15 cellular contexts compared by ENCODE assay signal in genomic region chr12:1185460-1186182, GRCh38.
DNase-seq lines count a peak whose midpoint lies in the region; ATAC-seq, FAIRE-seq and TF ChIP-seq lines count a peak whose summit lies in the region.
"Had no signal": no experiment of that assay in that cellular context is flagged by ENCODE, and none has a peak within 500 bp of the region (broad histone marks: within the 10 kb centered on the region; RNA-seq: fewer than 3 reads in every experiment).

No MANE protein-coding gene starts in this region.

- intact Hi-C loops in Right ventricle myocardium superior (cut with DNase I) = no loop called here

- peaks cover 13% of the 10 kb centered on the region for H3K36me3 Mint-ChIP-seq in astrocyte (ENCODE audit: low read depth, unreplicated experiment)

- H3K27ac Mint-ChIP-seq in astrocyte (ENCODE audit: unreplicated experiment) = peak overlapping the region; percentile 31
- H3K27ac Mint-ChIP-seq: stimulated activated naive CD8-positive, alpha-beta T cell treated with anti-CD3 and anti-CD28 coated beads, Interleukin-15, Interleukin-2, amounts not matched to agents 100 ng/mL and 50 ng/mL, for 24 hours had no signal

- H3K4me3 ChIP-seq in astrocyte (ENCODE audit: insufficient read depth, low read depth, low read length) = no peak overlapping the region
- H3K4me3 ChIP-seq in gastroesophageal sphincter = no peak overlapping the region
- H3K4me3 ChIP-seq: ascending aorta, dorsolateral prefrontal cortex had no signal

- DNase-seq in GM12891 (ENCODE audit: insufficient read length, low spot score) (peak; percentile 5), GM19239 (ENCODE audit: insufficient read length, low spot score) (peak; percentile 22), astrocyte (ENCODE audit: low read depth) (no peak), NCI-H2107 treated with DMSO at 0.1 percent for 48 hours (lab: John Stamatoyannopoulos, UW; ENCODE audit: unreplicated experiment) (no peak), erythroblast (lab: John Stamatoyannopoulos, UW) (no peak), Right ventricle myocardium superior (no peak)
- DNase-seq: activated CD4-positive, alpha-beta T cell treated with anti-CD3 and anti-CD28 coated beads for 1 hour; DND-41; dorsolateral prefrontal cortex; NCI-H1048; NCI-H345 had no signal

- peaks cover 6% of the 10 kb centered on the region for H3K4me1 Mint-ChIP-seq in astrocyte (ENCODE audit: low read depth, unreplicated experiment)

- ATAC-seq in HG03095 (IDR thresholded peaks at IDR 0.05; ENCODE audit: unreplicated experiment) (peak; percentile 54), gastroesophageal sphincter (no peak), Right ventricle myocardium superior (ENCODE audit: poor library complexity) (no peak)

- no peak for TF ChIP-seq EP300 in gastroesophageal sphincter (IDR thresholded peaks at IDR 0.05)

- TF ChIP-seq CTCF in astrocyte (IDR thresholded peaks at IDR 0.05; ENCODE audit: insufficient read depth, low read depth, low read length) (no peak), gastroesophageal sphincter (IDR thresholded peaks at IDR 0.05) (no peak)

- H3K9me3 Mint-ChIP-seq in astrocyte (ENCODE audit: unreplicated experiment) = no peaks in the 10 kb centered on the region
- H3K9me3 Mint-ChIP-seq: stimulated activated naive CD8-positive, alpha-beta T cell treated with anti-CD3 and anti-CD28 coated beads, Interleukin-15, Interleukin-2, amounts not matched to agents 100 ng/mL and 50 ng/mL, for 24 hours had no signal

- H3K9me3 ChIP-seq in astrocyte (ENCODE audit: insufficient read depth, low read depth, low read length) = no peaks in the 10 kb centered on the region
- no peaks in the 10 kb centered on the region for H3K9me3 ChIP-seq in gastroesophageal sphincter
- H3K9me3 ChIP-seq: ascending aorta had no signal

- no peak overlapping the region for H3K4me3 Mint-ChIP-seq in astrocyte (ENCODE audit: unreplicated experiment)
- H3K4me3 Mint-ChIP-seq: stimulated activated naive CD8-positive, alpha-beta T cell treated with anti-CD3 and anti-CD28 coated beads, Interleukin-15, Interleukin-2, amounts not matched to agents 100 ng/mL and 50 ng/mL, for 24 hours had no signal

- FAIRE-seq in GM12891 (lab: Jason Lieb, UNC) (no peak), GM19239 (lab: Jason Lieb, UNC) (peak; percentile 90), astrocyte (lab: Jason Lieb, UNC) (no peak)

- no peak overlapping the region for H2AFZ ChIP-seq in astrocyte (ENCODE audit: low read depth, low read length)

- no peak overlapping the region for H3K27ac ChIP-seq in astrocyte (ENCODE audit: low read depth, low read length)
- no peak overlapping the region for H3K27ac ChIP-seq in gastroesophageal sphincter
- H3K27ac ChIP-seq: ascending aorta, dorsolateral prefrontal cortex had no signal

- WGBS in gastroesophageal sphincter (ENCODE audit: low coverage in 1 of 2), 2 donors = 82 to 96% methylated on average over 3 of the region's 3 CpGs

- H3K27me3 ChIP-seq in astrocyte (ENCODE audit: insufficient read depth, low read length) = no peaks in the 10 kb centered on the region
- no peaks in the 10 kb centered on the region for H3K27me3 ChIP-seq in gastroesophageal sphincter
- H3K27me3 ChIP-seq: ascending aorta, dorsolateral prefrontal cortex had no signal

- H3K4me1 ChIP-seq in astrocyte (ENCODE audit: insufficient read depth, low read length) (peaks cover 34% of the 10 kb centered on the region), gastroesophageal sphincter (no peaks in the 10 kb centered on the region)
- H3K4me1 ChIP-seq: ascending aorta had no signal

- H3K79me2 ChIP-seq in astrocyte (ENCODE audit: insufficient read depth, low read length) = no peaks in the 10 kb centered on the region

- H3K36me3 ChIP-seq in astrocyte (ENCODE audit: insufficient read depth, low read length) (no peaks in the 10 kb centered on the region), gastroesophageal sphincter (peaks cover 0 to 99% of the 10 kb centered on the region in 2 donors)

- no peak overlapping the region for H3K9ac ChIP-seq in astrocyte (ENCODE audit: low read length)

- no peak overlapping the region for H3K4me2 ChIP-seq in astrocyte (ENCODE audit: low read length)

- no peaks in the 10 kb centered on the region for H4K20me1 ChIP-seq in astrocyte (ENCODE audit: insufficient read depth, low read length)

- TF ChIP-seq POLR2A in GM12891 (IDR thresholded peaks at IDR 0.05; ENCODE audit: low read depth, low read length) (no peak), erythroblast (IDR thresholded peaks at IDR 0.05; ENCODE audit: low read length) (no peak), gastroesophageal sphincter (IDR thresholded peaks at IDR 0.05) (no peak)

- no peaks in the 10 kb centered on the region for H3K27me3 Mint-ChIP-seq in astrocyte (ENCODE audit: low read depth, unreplicated experiment)
- H3K27me3 Mint-ChIP-seq: stimulated activated naive CD8-positive, alpha-beta T cell treated with anti-CD3 and anti-CD28 coated beads, Interleukin-15, Interleukin-2, amounts not matched to agents 100 ng/mL and 50 ng/mL, for 24 hours had no signal

TF ChIP-seq in GM12891, 5 proteins besides CTCF, POLR2A, EP300 and RAD21:
- TF ChIP-seq TAF1 (IDR thresholded peaks at IDR 0.05; ENCODE audit: low read depth, low read length) = no peak
- no peak for TF ChIP-seq POU2F2 (IDR thresholded peaks at IDR 0.05; ENCODE audit: low read depth, low read length)
- TF ChIP-seq PAX5 (IDR thresholded peaks at IDR 0.05; ENCODE audit: insufficient read depth, low read length, severe bottlenecking) = no peak
- no peak for TF ChIP-seq SPI1 (IDR thresholded peaks at IDR 0.05; ENCODE audit: low read depth, low read length)
- no peak for TF ChIP-seq POLR2AphosphoS5 (IDR thresholded peaks at IDR 0.05; ENCODE audit: low read depth, low read length)

Comparison
In these comparisons a context has a peak if more than half of its experiments do, and no peak if none do; other contexts are left out.
1. DNase-seq: peak in GM12891 (single experiment) and GM19239 (single experiment); none in astrocyte (single experiment), NCI-H2107 treated with DMSO at 0.1 percent for 48 hours (single experiment), erythroblast (0 of 2) and Right ventricle myocardium superior (single experiment).